In genomic region chr6:6176132-6176531, GRCh38 we compare ENCODE assay signal across 1 cellular context.
TF ChIP-seq lines count a peak whose summit lies in the region.

No MANE protein-coding gene starts in this region.

TF ChIP-seq in GM23338, 12 proteins besides CTCF, POLR2A, EP300 and RAD21 (continued from another document):
- TF ChIP-seq ZNF462 (CRISPR knock-in tag; IDR thresholded peaks at IDR 0.05): no peak
- TF ChIP-seq CREB1 (CRISPR knock-in tag; IDR thresholded peaks at IDR 0.05; ENCODE audit: low read depth): no peak
- TF ChIP-seq ZNF331 (CRISPR knock-in tag; IDR thresholded peaks at IDR 0.05; ENCODE audit: low read depth): no peak
- TF ChIP-seq REST (IDR thresholded peaks at IDR 0.05; ENCODE audit: unreplicated experiment): no peak
- no peak for TF ChIP-seq STAT1 (IDR thresholded peaks at IDR 0.05; ENCODE audit: unreplicated experiment)
- TF ChIP-seq NANOG (IDR thresholded peaks at IDR 0.05; ENCODE audit: borderline replicate concordance): no peak
- no peak for TF ChIP-seq POLR2AphosphoS5 (IDR thresholded peaks at IDR 0.05; ENCODE audit: low read depth)
